Comparison of ENCODE assay signal across 39 cellular contexts in the genomic region with DNA sequence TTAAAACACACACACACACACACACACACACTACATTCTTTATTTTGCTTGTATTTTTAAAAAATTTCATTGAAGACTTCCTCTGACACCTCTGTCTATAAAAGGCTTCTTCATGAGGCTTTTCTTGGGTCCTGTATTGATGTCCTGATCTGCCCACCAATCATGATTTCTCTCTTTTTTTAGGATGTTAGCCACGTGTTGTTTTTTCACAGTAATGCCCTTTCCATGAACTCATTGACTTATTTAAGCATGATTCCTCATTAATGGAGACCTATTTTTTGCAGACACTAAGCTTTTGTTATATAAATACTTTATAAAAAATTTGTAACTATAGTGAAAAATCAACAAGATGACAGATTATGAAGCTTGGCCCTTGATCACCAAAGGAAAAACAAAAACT.
"Had no signal": no experiment of that assay in that cellular context is flagged by ENCODE, and none has a peak within 500 bp of the region (broad histone marks: within the 10 kb centered on the region; RNA-seq: fewer than 3 reads in every experiment).

No MANE protein-coding gene starts in this region.

- H3K9me3 ChIP-seq: adrenal gland, ascending aorta, body of pancreas had no signal

- H3K27ac Mint-ChIP-seq: activated naive CD4-positive, alpha-beta T cell treated with anti-CD3 and anti-CD28 coated beads for 36 hours; activated naive CD4-positive, alpha-beta T cell treated with anti-CD3 and anti-CD28 coated beads, Interleukin-2, amount 10 ng/mL, durations not matched to agents 7 days and 5 days; activated naive CD4-positive, alpha-beta T cell treated with anti-CD3 and anti-CD28 coated beads, Interleukin-2, amount 50 U/mL, for 24 hours; activated naive CD4-positive, alpha-beta T cell treated with anti-CD3 and anti-CD28 coated beads, Interleukin-2, amount 50 U/mL, for 72 hours; activated naive CD8-positive, alpha-beta T cell; activated naive CD8-positive, alpha-beta T cell treated with anti-CD3 and anti-CD28 coated beads for 36 hours; activated naive CD8-positive, alpha-beta T cell treated with anti-CD3 and anti-CD28 coated beads, Interleukin-2, amount 10 ng/mL, durations not matched to agents 7 days and 5 days; activated naive CD8-positive, alpha-beta T cell treated with anti-CD3 and anti-CD28 coated beads, Interleukin-2, amount 50 U/mL, for 24 hours; activated T-cell treated with anti-CD3 and anti-CD28 coated beads, Interleukin-2, amount 50 U/mL, for 24 hours; activated T-cell treated with anti-CD3 and anti-CD28 coated beads, Interleukin-2, amount 50 U/mL, for 72 hours; activated T-helper 1 cell treated with anti-CD3 and anti-CD28 coated beads, Interleukin-12 subunit alpha, Interleukin-12 subunit beta, Interleukin-2, Interleukin-4 antibody, amounts not matched to agents 30 ng/mL and 10 ng/mL and 1 ng/mL, durations not matched to agents 14 hours and 24 hours and 36 hours; activated T-helper 17 cell treated with anti-CD3 and anti-CD28 coated beads, Interleukin-2, amount 50 U/mL, for 72 hours; activated T-helper 2 cell treated with anti-CD3 and anti-CD28 coated beads, Interferon-gamma antibody, Interleukin-2, Interleukin-4, amounts not matched to agents 10 μg/mL and 5 μg/mL and 100 μg/mL, durations not matched to agents 14 hours and 24 hours and 36 hours had no signal

- H3K27me3 Mint-ChIP-seq: activated naive CD4-positive, alpha-beta T cell treated with anti-CD3 and anti-CD28 coated beads, Interleukin-2, amount 10 ng/mL, durations not matched to agents 7 days and 5 days; activated naive CD4-positive, alpha-beta T cell treated with anti-CD3 and anti-CD28 coated beads, Interleukin-2, amount 50 U/mL, for 24 hours; activated naive CD8-positive, alpha-beta T cell; activated naive CD8-positive, alpha-beta T cell treated with anti-CD3 and anti-CD28 coated beads for 36 hours; activated naive CD8-positive, alpha-beta T cell treated with anti-CD3 and anti-CD28 coated beads, Interleukin-2, amount 10 ng/mL, durations not matched to agents 7 days and 5 days; activated naive CD8-positive, alpha-beta T cell treated with anti-CD3 and anti-CD28 coated beads, Interleukin-2, amount 50 U/mL, for 24 hours; activated T-cell treated with anti-CD3 and anti-CD28 coated beads, Interleukin-2, amount 50 U/mL, for 24 hours; activated T-helper 17 cell treated with anti-CD3 and anti-CD28 coated beads, Interleukin-2, amount 50 U/mL, for 72 hours; brain; central memory CD8-positive, alpha-beta T cell had no signal

- H3K36me3 ChIP-seq: adrenal gland, ascending aorta, brain microvascular endothelial cell, breast epithelium, cardiac muscle cell had no signal

- H3K4me1 Mint-ChIP-seq: activated naive CD4-positive, alpha-beta T cell treated with anti-CD3 and anti-CD28 coated beads, Interleukin-2, amount 10 ng/mL, durations not matched to agents 7 days and 5 days; activated naive CD4-positive, alpha-beta T cell treated with anti-CD3 and anti-CD28 coated beads, Interleukin-2, amount 50 U/mL, for 24 hours; activated naive CD8-positive, alpha-beta T cell treated with anti-CD3 and anti-CD28 coated beads for 36 hours; activated naive CD8-positive, alpha-beta T cell treated with anti-CD3 and anti-CD28 coated beads, Interleukin-2, amount 10 ng/mL, durations not matched to agents 7 days and 5 days; activated naive CD8-positive, alpha-beta T cell treated with anti-CD3 and anti-CD28 coated beads, Interleukin-2, amount 50 U/mL, for 24 hours; activated T-helper 17 cell treated with anti-CD3 and anti-CD28 coated beads, Interleukin-2, amount 50 U/mL, for 72 hours; brain; central memory CD8-positive, alpha-beta T cell had no signal

- H3K4me3 ChIP-seq: adrenal gland, ascending aorta, body of pancreas, breast epithelium, cardiac muscle cell had no signal

- DNase-seq: activated effector memory CD4-positive, alpha-beta T cell treated with anti-CD3 and anti-CD28 coated beads, Interleukin-2, amount 50 U/mL, for 16 hours; activated effector memory CD4-positive, alpha-beta T cell treated with Interleukin-2 at 50 U/mL for 16 hours; activated gamma-delta T cell; activated gamma-delta T cell treated with Interleukin-2 at 50 U/mL for 16 hours; activated naive CD4-positive, alpha-beta T cell; activated naive CD4-positive, alpha-beta T cell treated with anti-CD3 and anti-CD28 coated beads for 36 hours; activated naive CD4-positive, alpha-beta T cell treated with anti-CD3 and anti-CD28 coated beads, Interleukin-2, amount 10 ng/mL, durations not matched to agents 7 days and 5 days; activated naive CD4-positive, alpha-beta T cell treated with anti-CD3 and anti-CD28 coated beads, Interleukin-2, amount 50 U/mL, for 16 hours; activated naive CD4-positive, alpha-beta T cell treated with Interleukin-2 at 50 U/mL for 16 hours; activated naive CD8-positive, alpha-beta T cell treated with anti-CD3 and anti-CD28 coated beads for 36 hours; activated naive CD8-positive, alpha-beta T cell treated with anti-CD3 and anti-CD28 coated beads, Interleukin-2, amount 10 ng/mL, durations not matched to agents 7 days and 5 days; activated naive CD8-positive, alpha-beta T cell treated with anti-CD3 and anti-CD28 coated beads, Interleukin-2, amount 50 U/mL, for 24 hours; activated T-cell treated with anti-CD3 and anti-CD28 coated beads for 4 hours; activated T-cell treated with anti-CD3 and anti-CD28 coated beads, Interleukin-2, amount 50 U/mL, for 1 hour; activated T-cell treated with anti-CD3 and anti-CD28 coated beads, Interleukin-2, amount 50 U/mL, for 24 hours; activated T-cell treated with anti-CD3 and anti-CD28 coated beads, Interleukin-2, amount 50 U/mL, for 4 hours; activated T-cell treated with anti-CD3 and anti-CD28 coated beads, Interleukin-2, amount 50 U/mL, for 48 hours; activated T-cell treated with anti-CD3 and anti-CD28 coated beads, Interleukin-2, amount 50 U/mL, for 72 hours; adrenal gland; amniotic stem cell; amygdala; anterior cingulate cortex; aorta; body of pancreas; brain microvascular endothelial cell; caudate nucleus; central memory CD4-positive, alpha-beta T cell; cerebellar nuclear complex had no signal

- H3K36me3 Mint-ChIP-seq: activated naive CD4-positive, alpha-beta T cell treated with anti-CD3 and anti-CD28 coated beads, Interleukin-2, amount 10 ng/mL, durations not matched to agents 7 days and 5 days; activated naive CD4-positive, alpha-beta T cell treated with anti-CD3 and anti-CD28 coated beads, Interleukin-2, amount 50 U/mL, for 24 hours; activated naive CD8-positive, alpha-beta T cell; activated naive CD8-positive, alpha-beta T cell treated with anti-CD3 and anti-CD28 coated beads for 36 hours; activated naive CD8-positive, alpha-beta T cell treated with anti-CD3 and anti-CD28 coated beads, Interleukin-2, amount 10 ng/mL, durations not matched to agents 7 days and 5 days; brain had no signal

- H3K4me1 ChIP-seq: adrenal gland, ascending aorta, body of pancreas, breast epithelium had no signal

- H3K27me3 ChIP-seq: adrenal gland, ascending aorta, body of pancreas, brain microvascular endothelial cell, breast epithelium, cardiac muscle cell had no signal

- H3K27ac ChIP-seq: adrenal gland, ascending aorta, body of pancreas, brain microvascular endothelial cell, breast epithelium, cardiac muscle cell had no signal

- H3K4me3 Mint-ChIP-seq: activated naive CD4-positive, alpha-beta T cell treated with anti-CD3 and anti-CD28 coated beads for 36 hours; activated naive CD4-positive, alpha-beta T cell treated with anti-CD3 and anti-CD28 coated beads, Interleukin-2, amount 10 ng/mL, durations not matched to agents 7 days and 5 days; activated naive CD4-positive, alpha-beta T cell treated with anti-CD3 and anti-CD28 coated beads, Interleukin-2, amount 50 U/mL, for 24 hours; activated naive CD8-positive, alpha-beta T cell; activated naive CD8-positive, alpha-beta T cell treated with anti-CD3 and anti-CD28 coated beads for 36 hours; activated naive CD8-positive, alpha-beta T cell treated with anti-CD3 and anti-CD28 coated beads, Interleukin-2, amount 10 ng/mL, durations not matched to agents 7 days and 5 days; activated naive CD8-positive, alpha-beta T cell treated with anti-CD3 and anti-CD28 coated beads, Interleukin-2, amount 50 U/mL, for 24 hours; activated T-cell treated with anti-CD3 and anti-CD28 coated beads, Interleukin-2, amount 50 U/mL, for 24 hours; activated T-cell treated with anti-CD3 and anti-CD28 coated beads, Interleukin-2, amount 50 U/mL, for 4 hours; activated T-cell treated with anti-CD3 and anti-CD28 coated beads, Interleukin-2, amount 50 U/mL, for 72 hours; activated T-helper 1 cell treated with anti-CD3 and anti-CD28 coated beads, Interleukin-12 subunit alpha, Interleukin-12 subunit beta, Interleukin-2, Interleukin-4 antibody, amounts not matched to agents 30 ng/mL and 10 ng/mL and 1 ng/mL, durations not matched to agents 14 hours and 24 hours and 36 hours; activated T-helper 17 cell treated with anti-CD3 and anti-CD28 coated beads, Interleukin-2, amount 50 U/mL, for 72 hours; brain; central memory CD8-positive, alpha-beta T cell had no signal
